In genomic region chr11:21364866-21365624, GRCh38 we compare ENCODE assay signal across 1 cellular context.
A peak's percentile ranks its signal among the peaks of the same experiment; 100 is the strongest.
TF ChIP-seq lines count a peak whose summit lies in the region.

No MANE protein-coding gene starts in this region.

TF ChIP-seq in SK-N-SH treated with all-trans-retinoic acid at 6 μM for 48 hours, 23 proteins besides CTCF, POLR2A, EP300 and RAD21 (continued from another document):
- peak; percentile 98 for TF ChIP-seq TCF4 (CRISPR knock-in tag; IDR thresholded peaks at IDR 0.05; ENCODE audit: borderline replicate concordance)
- TF ChIP-seq GLIS3 (CRISPR knock-in tag; IDR thresholded peaks at IDR 0.05) = no peak
- no peak for TF ChIP-seq BACH2 (CRISPR knock-in tag; IDR thresholded peaks at IDR 0.05; ENCODE audit: borderline replicate concordance)
- no peak for TF ChIP-seq CSDC2 (CRISPR knock-in tag; IDR thresholded peaks at IDR 0.05)
- peak; percentile 47 for TF ChIP-seq ISL1 (CRISPR knock-in tag; IDR thresholded peaks at IDR 0.05)
- peak; percentile 80; the same call in 1 of the 2 replicates for TF ChIP-seq PPARA (CRISPR knock-in tag; IDR thresholded peaks at IDR 0.05; ENCODE audit: borderline replicate concordance)
- no peak for TF ChIP-seq CREB5 (CRISPR knock-in tag; IDR thresholded peaks at IDR 0.05; ENCODE audit: low read depth)
- no peak for TF ChIP-seq POU6F1 (CRISPR knock-in tag; IDR thresholded peaks at IDR 0.05; ENCODE audit: borderline replicate concordance, low read depth)
